1 cellular context compared by ENCODE assay signal in genomic region chr6:92700411-92700810, GRCh38.
TF ChIP-seq lines count a peak whose summit lies in the region.

No MANE protein-coding gene starts in this region.

TF ChIP-seq in H1, 55 proteins besides CTCF, POLR2A, EP300 and RAD21:
- TF ChIP-seq CHD2 (IDR thresholded peaks at IDR 0.05; ENCODE audit: low read length) (no peak), CTBP2 (IDR thresholded peaks at IDR 0.05; ENCODE audit: borderline replicate concordance, insufficient read depth, insufficient read length, low read length) (no peak), PHF8 (conservative IDR thresholded peaks at IDR 0.05; ENCODE audit: low read depth, low read length) (no peak), E2F6 (IDR thresholded peaks at IDR 0.05) (no peak), FOSL1 (IDR thresholded peaks at IDR 0.05; ENCODE audit: insufficient read depth, low read depth, low read length) (no peak), ATF3 (IDR thresholded peaks at IDR 0.05; ENCODE audit: insufficient read depth, low read depth, low read length) (no peak), ASH2L (IDR thresholded peaks at IDR 0.05; ENCODE audit: low read length) (no peak), SAP30 (IDR thresholded peaks at IDR 0.05; ENCODE audit: insufficient read depth, insufficient replicate concordance, low read length) (no peak), SP2 (IDR thresholded peaks at IDR 0.05; ENCODE audit: low read length) (no peak), RNF2 (IDR thresholded peaks at IDR 0.05; ENCODE audit: borderline replicate concordance, low read depth, low read length, missing control alignments, poor library complexity, severe bottlenecking) (no peak)
TF ChIP-seq in H1: peak in this region for 0.
